ENCODE assay signal across 23 cellular contexts in the genomic region with DNA sequence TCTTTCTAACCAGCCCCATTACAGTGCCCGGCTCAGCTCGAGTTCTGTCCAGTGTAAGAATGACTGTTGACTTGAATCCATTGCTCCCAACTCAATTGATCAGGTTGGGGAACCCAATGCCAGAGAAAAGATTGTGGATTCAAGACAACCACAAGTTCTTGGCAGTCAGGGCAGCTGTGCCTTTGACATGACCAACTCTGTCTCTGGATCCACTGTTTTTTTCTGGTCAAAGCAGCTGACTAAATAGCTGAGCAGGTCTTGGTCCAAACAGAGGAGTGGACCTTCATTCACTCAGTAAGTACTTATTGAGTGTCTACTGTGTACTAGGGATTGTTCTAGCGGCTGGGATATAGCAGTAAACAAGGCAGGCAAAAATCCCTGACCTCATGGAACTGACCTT. TPM values are rescaled to one million over a fixed set of nuclear protein-coding genes. Genes with fewer than 3 reads are reported as not detected.
"Had no signal": no experiment of that assay in that cellular context is flagged by ENCODE, and none has a peak within 500 bp of the region (broad histone marks: within the 10 kb centered on the region; RNA-seq: fewer than 3 reads in every experiment).

No MANE protein-coding gene starts in this region.

- H3K36me3 Mint-ChIP-seq: activated naive CD8-positive, alpha-beta T cell treated with anti-CD3 and anti-CD28 coated beads for 36 hours had no signal

- DNase-seq: activated CD4-positive, alpha-beta T cell treated with anti-CD3 and anti-CD28 coated beads, Interleukin-2, amount 50 U/mL, for 48 hours; activated naive CD4-positive, alpha-beta T cell treated with Interleukin-2 at 50 U/mL for 16 hours; activated naive CD8-positive, alpha-beta T cell treated with anti-CD3 and anti-CD28 coated beads for 36 hours; activated T-cell treated with anti-CD3 and anti-CD28 coated beads, Interleukin-2, amount 50 U/mL, for 48 hours; amniotic stem cell; erythroblast; foreskin keratinocyte; hippocampal formation; kidney glomerular epithelial cell; left lung; pancreas; psoas muscle; stimulated activated CD4-positive, alpha-beta T cell treated with anti-CD3 and anti-CD28 coated beads, Interleukin-4, amount 100 ng/mL, for 24 hours; stimulated activated naive CD8-positive, alpha-beta T cell treated with anti-CD3 and anti-CD28 coated beads, Interleukin-15, Interleukin-2, amounts not matched to agents 100 U/mL and 50 U/mL, for 24 hours; T-helper 1 cell; transverse colon had no signal

- H3K4me3 Mint-ChIP-seq: activated naive CD8-positive, alpha-beta T cell treated with anti-CD3 and anti-CD28 coated beads for 36 hours; naive thymus-derived CD8-positive, alpha-beta T cell had no signal

- H3K9me3 ChIP-seq: left lung, neutrophil, pancreas, psoas muscle, right atrium auricular region, transverse colon had no signal

- H3K27ac Mint-ChIP-seq: activated naive CD8-positive, alpha-beta T cell treated with anti-CD3 and anti-CD28 coated beads for 36 hours had no signal

- H3K9me3 Mint-ChIP-seq: activated naive CD8-positive, alpha-beta T cell treated with anti-CD3 and anti-CD28 coated beads for 36 hours; naive thymus-derived CD8-positive, alpha-beta T cell had no signal

- H3K36me3 ChIP-seq: cardiac muscle cell, left lung, neutrophil, pancreas, right atrium auricular region, transverse colon had no signal

- H3K27me3 ChIP-seq: pancreas, right atrium auricular region had no signal

- ATAC-seq: foreskin keratinocyte; left lung; naive thymus-derived CD8-positive, alpha-beta T cell; pancreas; psoas muscle; stimulated activated naive CD8-positive, alpha-beta T cell treated with anti-CD3 and anti-CD28 coated beads, Interleukin-15, Interleukin-2, amounts not matched to agents 100 U/mL and 50 U/mL, for 24 hours had no signal

- H3K4me1 ChIP-seq: foreskin keratinocyte had no signal

- H3K4me3 ChIP-seq: cardiac muscle cell, left lung, pancreas, psoas muscle, right atrium auricular region, transverse colon had no signal

- H3K27ac ChIP-seq: cardiac muscle cell, foreskin keratinocyte, left lung, neutrophil, pancreas, psoas muscle, transverse colon had no signal

RNA-seq across cellular contexts. Expression of a gene that starts 6.3 kb away (rescaled TPM):
- total RNA-seq: activated naive CD8-positive, alpha-beta T cell treated with anti-CD3 and anti-CD28 coated beads for 36 hours; foreskin keratinocyte; naive thymus-derived CD8-positive, alpha-beta T cell had no signal
- polyA plus RNA-seq: foreskin keratinocyte; naive thymus-derived CD8-positive, alpha-beta T cell had no signal

RNA-seq across cellular contexts. Expression of a gene that starts 53.3 kb away (rescaled TPM):
- total RNA-seq: cardiac muscle cell, cerebellum, foreskin keratinocyte, lung microvascular endothelial cell had no signal
- polyA plus RNA-seq: cardiac muscle cell, fibroblast of lung, foreskin keratinocyte had no signal
